In genomic region chr4:174457468-174457867, GRCh38 we compare ENCODE assay signal across 19 cellular contexts.
"Had no signal": no experiment of that assay in that cellular context is flagged by ENCODE, and none has a peak within 500 bp of the region (broad histone marks: within the 10 kb centered on the region; RNA-seq: fewer than 3 reads in every experiment).

No MANE protein-coding gene starts in this region.

- DNase-seq: activated CD4-positive, alpha-beta memory T cell treated with anti-CD3 and anti-CD28 coated beads for 36 hours; activated CD4-positive, alpha-beta T cell treated with anti-CD3 and anti-CD28 coated beads for 36 hours; activated naive CD8-positive, alpha-beta T cell treated with anti-CD3 and anti-CD28 coated beads, Interleukin-2, amount 10 ng/mL, durations not matched to agents 7 days and 5 days; activated T-cell treated with anti-CD3 and anti-CD28 coated beads for 4 hours; body of pancreas; dermis blood vessel endothelial cell; gastrocnemius medialis; heart right ventricle; immature natural killer cell; mucosa of descending colon; naive thymus-derived CD4-positive, alpha-beta T cell; ovary; spleen; stimulated activated naive B cell treated with anti-CD40 and anti-IgM and Interleukin-4, amounts not matched to agents 10 μg/mL and 1 μg/mL and 100 μg/mL, for 72 hours; thyroid gland had no signal

- H3K4me1 Mint-ChIP-seq: activated CD4-positive, alpha-beta T cell treated with anti-CD3 and anti-CD28 coated beads for 36 hours; activated naive CD8-positive, alpha-beta T cell treated with anti-CD3 and anti-CD28 coated beads, Interleukin-2, amount 10 ng/mL, durations not matched to agents 7 days and 5 days; immature natural killer cell; memory B cell; naive thymus-derived CD4-positive, alpha-beta T cell; stimulated activated naive B cell treated with anti-CD40 and anti-IgM and Interleukin-4, amounts not matched to agents 10 μg/mL and 1 μg/mL and 100 μg/mL, for 72 hours had no signal

- H3K36me3 ChIP-seq: gastrocnemius medialis, heart right ventricle, ovary, spleen, thyroid gland had no signal

- H3K36me3 Mint-ChIP-seq: activated CD4-positive, alpha-beta memory T cell treated with anti-CD3 and anti-CD28 coated beads for 36 hours; activated naive CD8-positive, alpha-beta T cell treated with anti-CD3 and anti-CD28 coated beads, Interleukin-2, amount 10 ng/mL, durations not matched to agents 7 days and 5 days; immature natural killer cell; memory B cell; naive thymus-derived CD4-positive, alpha-beta T cell; stimulated activated naive B cell treated with anti-CD40 and anti-IgM and Interleukin-4, amounts not matched to agents 10 μg/mL and 1 μg/mL and 100 μg/mL, for 72 hours; WTC11 had no signal

- H3K27ac ChIP-seq: body of pancreas, gastrocnemius medialis, heart right ventricle, ovary, spleen, thyroid gland had no signal

- H3K4me3 Mint-ChIP-seq: activated CD4-positive, alpha-beta memory T cell treated with anti-CD3 and anti-CD28 coated beads for 36 hours; activated CD4-positive, alpha-beta T cell treated with anti-CD3 and anti-CD28 coated beads for 36 hours; activated naive CD8-positive, alpha-beta T cell treated with anti-CD3 and anti-CD28 coated beads, Interleukin-2, amount 10 ng/mL, durations not matched to agents 7 days and 5 days; immature natural killer cell; memory B cell; naive thymus-derived CD4-positive, alpha-beta T cell; stimulated activated naive B cell treated with anti-CD40 and anti-IgM and Interleukin-4, amounts not matched to agents 10 μg/mL and 1 μg/mL and 100 μg/mL, for 72 hours; T-helper 2 cell treated with Interferon-gamma antibody and Interleukin-4, amounts not matched to agents 5 μg/mL and 100 μg/mL, for 36 hours; WTC11 had no signal

- ATAC-seq: activated CD4-positive, alpha-beta T cell treated with anti-CD3 and anti-CD28 coated beads for 36 hours; body of pancreas; gastrocnemius medialis; heart right ventricle; mucosa of descending colon; naive thymus-derived CD4-positive, alpha-beta T cell; sciatic nerve; stimulated activated naive B cell treated with anti-CD40 and anti-IgM and Interleukin-4, amounts not matched to agents 10 μg/mL and 1 μg/mL and 100 μg/mL, for 72 hours; WTC11 had no signal

- H3K27ac Mint-ChIP-seq: activated CD4-positive, alpha-beta memory T cell treated with anti-CD3 and anti-CD28 coated beads for 36 hours; activated CD4-positive, alpha-beta T cell treated with anti-CD3 and anti-CD28 coated beads for 36 hours; activated naive CD8-positive, alpha-beta T cell treated with anti-CD3 and anti-CD28 coated beads, Interleukin-2, amount 10 ng/mL, durations not matched to agents 7 days and 5 days; immature natural killer cell; memory B cell; naive thymus-derived CD4-positive, alpha-beta T cell; stimulated activated naive B cell treated with anti-CD40 and anti-IgM and Interleukin-4, amounts not matched to agents 10 μg/mL and 1 μg/mL and 100 μg/mL, for 72 hours; T-helper 2 cell treated with Interferon-gamma antibody and Interleukin-4, amounts not matched to agents 5 μg/mL and 100 μg/mL, for 36 hours; WTC11 had no signal

- H3K9me3 ChIP-seq: body of pancreas, gastrocnemius medialis, heart right ventricle, mucosa of descending colon, ovary, thyroid gland had no signal

- H3K4me1 ChIP-seq: gastrocnemius medialis, heart right ventricle, spleen had no signal

- H3K4me3 ChIP-seq: body of pancreas, gastrocnemius medialis, heart right ventricle, mucosa of descending colon, ovary, spleen, thyroid gland had no signal

- H3K27me3 ChIP-seq: body of pancreas, gastrocnemius medialis, heart right ventricle, ovary, spleen, thyroid gland had no signal

- H3K9me3 Mint-ChIP-seq: activated CD4-positive, alpha-beta memory T cell treated with anti-CD3 and anti-CD28 coated beads for 36 hours; memory B cell; T-helper 2 cell treated with Interferon-gamma antibody and Interleukin-4, amounts not matched to agents 5 μg/mL and 100 μg/mL, for 36 hours; WTC11 had no signal

- H3K27me3 Mint-ChIP-seq: activated CD4-positive, alpha-beta memory T cell treated with anti-CD3 and anti-CD28 coated beads for 36 hours; activated naive CD8-positive, alpha-beta T cell treated with anti-CD3 and anti-CD28 coated beads, Interleukin-2, amount 10 ng/mL, durations not matched to agents 7 days and 5 days had no signal
